8 cellular contexts compared by ENCODE assay signal in genomic region chr13:44306401-44307192, GRCh38.
DNase-seq lines count a peak whose midpoint lies in the region; ATAC-seq, FAIRE-seq and TF ChIP-seq lines count a peak whose summit lies in the region.

No MANE protein-coding gene starts in this region.

- peaks cover 6% of the 10 kb centered on the region for H3K27me3 Mint-ChIP-seq in activated CD4-positive, alpha-beta T cell treated with anti-CD3 and anti-CD28 coated beads, Interleukin-2, amount 10 ng/mL, durations not matched to agents 24 days and 14 days

- peaks cover 23% of the 10 kb centered on the region for H3K4me1 ChIP-seq in endothelial cell of umbilical vein (ENCODE audit: control insufficient read depth, extremely low read depth, insufficient read depth, low read length)
- H3K4me1 ChIP-seq in mucosa of rectum (ENCODE audit: control insufficient read depth in 2 of 2, insufficient read depth in 2 of 2, low read length in 2 of 2), result peaks cover 11 to 46% of the 10 kb centered on the region in 2 donors

- no peaks in the 10 kb centered on the region for H3K9me1 ChIP-seq in endothelial cell of umbilical vein (replicated peaks; ENCODE audit: control insufficient read depth, extremely low read depth, insufficient read depth, low read length)

- H3K36me3 Mint-ChIP-seq in activated CD4-positive, alpha-beta T cell treated with anti-CD3 and anti-CD28 coated beads, Interleukin-2, amount 10 ng/mL, durations not matched to agents 24 days and 14 days (ENCODE audit: low read depth), result no peaks in the 10 kb centered on the region

- intact Hi-C loops in endothelial cell of umbilical vein (cut with micrococcal nuclease), result loop anchor here (1.0 to 5.0 kb wide), 9 partner anchors 13 to 271 kb away; partner anchors contain the start of gene TSC22D1
- intact Hi-C loops in activated CD4-positive, alpha-beta T cell treated with anti-CD3 and anti-CD28 coated beads, Interleukin-2, amount 10 ng/mL, durations not matched to agents 24 days and 14 days (cut with micrococcal nuclease), result no loop called here

- no peak for ATAC-seq in GM19455 (IDR thresholded peaks at IDR 0.05; ENCODE audit: unreplicated experiment)

- H3K27me3 ChIP-seq in endothelial cell of umbilical vein (ENCODE audit: control insufficient read depth in 2 of 2, insufficient read depth in 2 of 2, low read length in 2 of 2) (no peaks in the 10 kb centered on the region), mucosa of rectum (ENCODE audit: control insufficient read depth in 2 of 2, insufficient read depth in 2 of 2, low read length in 2 of 2) (no peaks in the 10 kb centered on the region)

- peak; percentile 98 for FAIRE-seq in endothelial cell of umbilical vein (lab: Jason Lieb, UNC)

- H3K9ac ChIP-seq in endothelial cell of umbilical vein (replicated peaks; ENCODE audit: extremely low read depth, insufficient read depth, low read length), result peak overlapping the region; percentile 99
- H3K9ac ChIP-seq in mucosa of rectum (ENCODE audit: low read depth in 1 of 2, low read length in 2 of 2), result peak overlapping the region; percentile 52 to 66

- CTCF ChIA-PET in endothelial cell of umbilical vein (lab: Charles Lee), result interaction anchor here (0.7 to 2.7 kb wide), 13 partner anchors 10 to 189 kb away, joined by 3 to 16 read pairs (median 3); no protein-coding TSS in a partner anchor

- H3K4me3 Mint-ChIP-seq in activated CD4-positive, alpha-beta T cell treated with anti-CD3 and anti-CD28 coated beads, Interleukin-2, amount 10 ng/mL, durations not matched to agents 24 days and 14 days, result no peak overlapping the region

- TF ChIP-seq CTCF in endothelial cell of umbilical vein (IDR thresholded peaks at IDR 0.05; ENCODE audit: extremely low read depth in 1 of 2, insufficient read depth in 1 of 2, low read depth in 1 of 2, low read length in 2 of 2), result no peak

- no peaks in the 10 kb centered on the region for H4K20me1 ChIP-seq in endothelial cell of umbilical vein (replicated peaks; ENCODE audit: control insufficient read depth, extremely low read depth, insufficient read depth, low read length)

- POLR2A ChIA-PET in endothelial cell of umbilical vein (lab: Charles Lee), result interaction anchor here (0.6 to 2.8 kb wide), 4 partner anchors 47 to 658 kb away, joined by 4 to 35 read pairs (median 4); no protein-coding TSS in a partner anchor

- peak overlapping the region; percentile 100 for H3K27ac ChIP-seq in endothelial cell of umbilical vein (ENCODE audit: insufficient read depth, low read depth, low read length)
- peak overlapping the region; percentile 68 to 87 for H3K27ac ChIP-seq in mucosa of rectum (ENCODE audit: low read depth in 2 of 2, low read length in 2 of 2)

- peak overlapping the region; percentile 89 for H3K4me2 ChIP-seq in endothelial cell of umbilical vein (ENCODE audit: insufficient read depth, low read length)

- H3K9me3 Mint-ChIP-seq in activated CD4-positive, alpha-beta T cell treated with anti-CD3 and anti-CD28 coated beads, Interleukin-2, amount 10 ng/mL, durations not matched to agents 24 days and 14 days, result peaks cover 1% of the 10 kb centered on the region

- H3K27ac Mint-ChIP-seq in activated CD4-positive, alpha-beta T cell treated with anti-CD3 and anti-CD28 coated beads, Interleukin-2, amount 10 ng/mL, durations not matched to agents 24 days and 14 days, result no peak overlapping the region

- peaks cover 25% of the 10 kb centered on the region for H3K4me1 Mint-ChIP-seq in activated CD4-positive, alpha-beta T cell treated with anti-CD3 and anti-CD28 coated beads, Interleukin-2, amount 10 ng/mL, durations not matched to agents 24 days and 14 days

- dilution Hi-C loops in endothelial cell of umbilical vein (cut with MboI; ENCODE audit: extremely low pct_ligation_motif_present, low sequenced_read_pairs), result no loop called here

- H3K9me3 ChIP-seq in endothelial cell of umbilical vein (replicated peaks; ENCODE audit: control insufficient read depth, insufficient read depth, low read length) (no peaks in the 10 kb centered on the region), mucosa of rectum (ENCODE audit: control insufficient read depth in 2 of 2, low read length in 2 of 2) (no peaks in the 10 kb centered on the region)

- DNase-seq in EL (peak; percentile 94), NCI-H526 (lab: John Stamatoyannopoulos, UW) (peak; percentile 60 to 77), endothelial cell of umbilical vein (ENCODE audit: low read depth, low spot score) (peak; percentile 99), NCI-H1048 (lab: John Stamatoyannopoulos, UW) (no peak), NCI-H1930 (lab: John Stamatoyannopoulos, UW) (no peak)
- no peak for DNase-seq in activated CD4-positive, alpha-beta T cell treated with anti-CD3 and anti-CD28 coated beads, Interleukin-2, amount 10 ng/mL, durations not matched to agents 24 days and 14 days

- H3K79me2 ChIP-seq in endothelial cell of umbilical vein (ENCODE audit: control insufficient read depth, insufficient read depth, low read length), result no peaks in the 10 kb centered on the region

- no peaks in the 10 kb centered on the region for H3K36me3 ChIP-seq in endothelial cell of umbilical vein (ENCODE audit: control insufficient read depth in 2 of 2, extremely low read depth in 1 of 2, insufficient read depth in 2 of 2, low read length in 2 of 2)
- no peaks in the 10 kb centered on the region for H3K36me3 ChIP-seq in mucosa of rectum (ENCODE audit: control insufficient read depth in 2 of 2, insufficient read depth in 2 of 2, low read length in 2 of 2)

- TSS peak; percentile 99 for BruUV-seq in endothelial cell of umbilical vein (replicated peaks; lab: Mats Ljungman, UMichigan)

- TF ChIP-seq POLR2A in endothelial cell of umbilical vein (IDR thresholded peaks at IDR 0.05; ENCODE audit: low read depth, low read length), result no peak

- H3K4me3 ChIP-seq in endothelial cell of umbilical vein (replicated peaks in 1 of 3; ENCODE audit: insufficient read depth in 1 of 3, low read depth in 1 of 3, low read length in 3 of 3) (peak overlapping the region in 1 of 3 experiments; percentile 50), mucosa of rectum (ENCODE audit: low read length in 2 of 2) (peak overlapping the region in 1 of 2 donors; percentile 17)

- peak overlapping the region; percentile 87 for H2AFZ ChIP-seq in endothelial cell of umbilical vein (ENCODE audit: low read depth, low read length)

TF ChIP-seq in endothelial cell of umbilical vein, 7 proteins besides CTCF, POLR2A, EP300 and RAD21:
- no peak for TF ChIP-seq EZH2 (IDR thresholded peaks at IDR 0.05; ENCODE audit: borderline replicate concordance, low read depth, low read length, severe bottlenecking)
- TF ChIP-seq POLR2AphosphoS5 (IDR thresholded peaks at IDR 0.05; ENCODE audit: insufficient read depth, low read depth, low read length), result peak; percentile 73
- peak; percentile 51 for TF ChIP-seq GATA2 (IDR thresholded peaks at IDR 0.05; ENCODE audit: insufficient read depth, insufficient read length, low read depth, low read length)
- TF ChIP-seq, protein P1, sequence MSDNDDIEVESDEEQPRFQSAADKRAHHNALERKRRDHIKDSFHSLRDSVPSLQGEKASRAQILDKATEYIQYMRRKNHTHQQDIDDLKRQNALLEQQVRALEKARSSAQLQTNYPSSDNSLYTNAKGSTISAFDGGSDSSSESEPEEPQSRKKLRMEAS (IDR thresholded peaks at IDR 0.05; ENCODE audit: insufficient read depth, insufficient read length), result no peak
- no peak for TF ChIP-seq MYC (IDR thresholded peaks at IDR 0.05; ENCODE audit: low read depth, low read length)
- TF ChIP-seq FOS (IDR thresholded peaks at IDR 0.05; ENCODE audit: borderline replicate concordance, insufficient read depth, low read length), result peak; percentile 95
- TF ChIP-seq JUN (IDR thresholded peaks at IDR 0.05; ENCODE audit: borderline replicate concordance, insufficient read depth, insufficient read length, low read depth), result peak; percentile 84

Comparison
In these comparisons a context has a peak if more than half of its experiments do, and no peak if none do; other contexts are left out.
1. DNase-seq: peak in EL (single experiment), NCI-H526 (2 of 2) and endothelial cell of umbilical vein (single experiment); none in NCI-H1048 (single experiment), activated CD4-positive, alpha-beta T cell treated with anti-CD3 and anti-CD28 coated beads, Interleukin-2, amount 10 ng/mL, durations not matched to agents 24 days and 14 days (single experiment) and NCI-H1930 (0 of 2).